Comparison of ENCODE assay signal across 8 cellular contexts in the genomic region with DNA sequence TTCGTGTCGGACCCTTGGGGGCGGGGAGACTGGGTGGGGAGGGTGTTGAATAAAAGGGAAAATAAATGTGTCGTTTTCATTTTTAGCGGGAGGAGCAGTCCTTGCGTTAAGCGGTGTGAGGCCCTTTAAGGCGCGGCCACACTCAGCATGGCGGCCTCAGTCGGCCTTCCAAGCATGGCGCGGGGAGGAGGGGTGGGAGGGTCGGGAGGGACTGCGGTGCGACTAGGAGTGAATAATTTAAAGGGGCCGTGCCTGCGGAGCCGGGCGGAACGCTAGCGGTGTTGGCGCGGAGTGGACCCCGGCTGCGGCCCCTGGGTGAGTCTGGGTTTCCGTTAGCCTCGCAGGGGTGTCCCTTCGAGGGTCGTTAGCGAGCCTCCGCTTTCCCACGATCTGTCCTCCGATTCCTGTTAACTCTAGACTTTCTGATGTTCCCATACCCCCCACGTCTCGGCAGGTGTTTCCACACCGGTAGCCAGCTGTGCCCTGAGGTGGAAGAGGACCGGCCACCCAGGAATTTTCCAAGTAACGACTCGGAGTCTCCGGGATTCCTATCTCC. TPM values are rescaled to one million over a fixed set of nuclear protein-coding genes. Genes with fewer than 3 reads are reported as not detected.
DNase-seq lines count a peak whose midpoint lies in the region; ATAC-seq, FAIRE-seq and TF ChIP-seq lines count a peak whose summit lies in the region.

No MANE protein-coding gene starts in this region.

- no peak overlapping the region for H4K8ac ChIP-seq in neuronal stem cell (ENCODE audit: low read depth, low read length)

- CTCF ChIA-PET in activated naive CD4-positive, alpha-beta T cell treated with anti-CD3 and anti-CD28 coated beads, Interleukin-2, amount 10 ng/mL, durations not matched to agents 7 days and 5 days (lab: Charles Lee): no interaction called here

- H2BK120ac ChIP-seq in neuronal stem cell (ENCODE audit: low read depth, low read length): peak overlapping the region; percentile 94

- H3K27ac Mint-ChIP-seq in activated naive CD4-positive, alpha-beta T cell treated with anti-CD3 and anti-CD28 coated beads, Interleukin-2, amount 10 ng/mL, durations not matched to agents 7 days and 5 days: peak overlapping the region; percentile 87

- H4K20me1 ChIP-seq in MM.1S (ENCODE audit: insufficient read depth, low read length): no peaks in the 10 kb centered on the region

- H3K9ac ChIP-seq in MM.1S (ENCODE audit: low read length) (peak overlapping the region; percentile 73; the same call in 1 of the 2 replicates), neuronal stem cell (ENCODE audit: low read depth, low read length, poor library complexity) (peak overlapping the region; percentile 95), stomach smooth muscle (ENCODE audit: low read length in 2 of 2) (peak overlapping the region; percentile 85 to 92)

- H3K4me3 Mint-ChIP-seq in activated naive CD4-positive, alpha-beta T cell treated with anti-CD3 and anti-CD28 coated beads, Interleukin-2, amount 10 ng/mL, durations not matched to agents 7 days and 5 days: peak overlapping the region; percentile 94

- no peak overlapping the region for H2AK5ac ChIP-seq in neuronal stem cell (ENCODE audit: low read depth, low read length)

- H3K36me3 Mint-ChIP-seq in activated naive CD4-positive, alpha-beta T cell treated with anti-CD3 and anti-CD28 coated beads, Interleukin-2, amount 10 ng/mL, durations not matched to agents 7 days and 5 days: peaks cover 16% of the 10 kb centered on the region

- H3K36me3 ChIP-seq in MM.1S (replicated peaks; ENCODE audit: insufficient read depth, low read length) (no peaks in the 10 kb centered on the region), neuronal stem cell (replicated peaks in 1 of 2; ENCODE audit: control insufficient read depth in 2 of 2, insufficient read depth in 2 of 2, low read length in 2 of 2) (peaks cover 13 to 17% of the 10 kb centered on the region in 2 donors), stomach smooth muscle (ENCODE audit: control insufficient read depth in 2 of 2, insufficient read depth in 2 of 2, low read length in 2 of 2) (peaks cover 11 to 16% of the 10 kb centered on the region in 2 donors)

- in situ Hi-C loops in SK-MEL-5 (cut with HindIII; ENCODE audit: low pct_unique_long_range_greater_than_20kb, low sequenced_read_pairs): no loop called here

- H2BK12ac ChIP-seq in neuronal stem cell (ENCODE audit: low read length): no peak overlapping the region

- H3K4me3 ChIP-seq in GM12865 (ENCODE audit: low read depth, low read length) (peak overlapping the region; percentile 92), MM.1S (ENCODE audit: low read length) (peak overlapping the region; percentile 94), neuronal stem cell (ENCODE audit: low read length in 2 of 2) (peak overlapping the region; percentile 89 to 100), stomach smooth muscle (ENCODE audit: low read length in 2 of 2) (peak overlapping the region; percentile 93 to 99)

- DNase-seq in GM12865 (ENCODE audit: low read depth) (peak; percentile 93), MM.1S (peak; percentile 92), SK-MEL-5 (ENCODE audit: low read depth, low spot score) (peak; percentile 81), frontal cortex (ENCODE audit: low spot score in 2 of 2) (peak; percentile 91 to 93), neuronal stem cell (ENCODE audit: low spot score) (peak; percentile 78)
- DNase-seq in activated naive CD4-positive, alpha-beta T cell treated with anti-CD3 and anti-CD28 coated beads, Interleukin-2, amount 10 ng/mL, durations not matched to agents 7 days and 5 days: peak; percentile 90

- H3K9me2 ChIP-seq in MM.1S (replicated peaks; ENCODE audit: insufficient read depth, low read length): no peaks in the 10 kb centered on the region

- H3K4me1 ChIP-seq in MM.1S (ENCODE audit: low read length) (peaks cover 5% of the 10 kb centered on the region), neuronal stem cell (ENCODE audit: control insufficient read depth in 2 of 2, insufficient read depth in 1 of 2, low read depth in 1 of 2, low read length in 2 of 2) (peaks cover 3 to 8% of the 10 kb centered on the region in 2 donors), stomach smooth muscle (ENCODE audit: control insufficient read depth, insufficient read depth, low read length) (peaks cover 21% of the 10 kb centered on the region)

- H3K27me3 ChIP-seq in MM.1S (replicated peaks; ENCODE audit: insufficient read depth, low read length): no peaks in the 10 kb centered on the region
- H3K27me3 ChIP-seq in neuronal stem cell (ENCODE audit: control insufficient read depth in 3 of 3, insufficient read depth in 3 of 3, low read depth in 1 of 3, low read length in 3 of 3): no peaks in the 10 kb centered on the region
- no peaks in the 10 kb centered on the region for H3K27me3 ChIP-seq in stomach smooth muscle (ENCODE audit: control insufficient read depth in 1 of 2, insufficient read depth in 2 of 2, low read length in 2 of 2)

- peak overlapping the region; percentile 65 for H3K23ac ChIP-seq in neuronal stem cell (ENCODE audit: low read depth, low read length, poor library complexity)

- no peaks in the 10 kb centered on the region for H3K27me3 Mint-ChIP-seq in activated naive CD4-positive, alpha-beta T cell treated with anti-CD3 and anti-CD28 coated beads, Interleukin-2, amount 10 ng/mL, durations not matched to agents 7 days and 5 days

- TF ChIP-seq CTCF in GM12865 (IDR thresholded peaks at IDR 0.05; ENCODE audit: insufficient read depth, low read depth, low read length, missing control alignments) (no peak), MM.1S (IDR thresholded peaks at IDR 0.05; ENCODE audit: low read length) (no peak)

- H2BK5ac ChIP-seq in neuronal stem cell (ENCODE audit: low read length): peak overlapping the region; percentile 98

- H3K4me1 Mint-ChIP-seq in activated naive CD4-positive, alpha-beta T cell treated with anti-CD3 and anti-CD28 coated beads, Interleukin-2, amount 10 ng/mL, durations not matched to agents 7 days and 5 days: peaks cover 25% of the 10 kb centered on the region

- H3K27ac ChIP-seq in MM.1S (ENCODE audit: low read length) (no peak overlapping the region), neuronal stem cell (replicated peaks; ENCODE audit: low read length) (peak overlapping the region; percentile 97), stomach smooth muscle (ENCODE audit: low read length) (peak overlapping the region; percentile 90)

- H4K91ac ChIP-seq in neuronal stem cell (ENCODE audit: low read depth, low read length, poor library complexity): no peak overlapping the region

- no peak overlapping the region for H3K4ac ChIP-seq in neuronal stem cell (ENCODE audit: low read length)

- no peak overlapping the region for H3K14ac ChIP-seq in neuronal stem cell (ENCODE audit: low read length)

- ATAC-seq in HG02870 (IDR thresholded peaks at IDR 0.05; ENCODE audit: unreplicated experiment): no peak

- peak overlapping the region; percentile 94 for H3K4me2 ChIP-seq in MM.1S (ENCODE audit: low read depth, low read length)
- peak overlapping the region; percentile 76 for H3K4me2 ChIP-seq in neuronal stem cell (ENCODE audit: insufficient read depth, low read length, poor library complexity, severe bottlenecking)

- WGBS in neuronal stem cell (ENCODE audit: extremely low coverage in 2 of 2, insufficient read length in 2 of 2, insufficient replicate concordance in 1 of 2), 2 donors: no CpG with 5 or more reads among the region's 41 CpGs

- H3K9me3 ChIP-seq in MM.1S (replicated peaks; ENCODE audit: insufficient read depth, low read length) (no peaks in the 10 kb centered on the region), neuronal stem cell (replicated peaks in 1 of 2; ENCODE audit: control insufficient read depth in 2 of 2, insufficient read depth in 1 of 2, low read depth in 1 of 2, low read length in 2 of 2) (no peaks in the 10 kb centered on the region), stomach smooth muscle (ENCODE audit: control insufficient read depth in 2 of 2, low read length in 2 of 2) (no peaks in the 10 kb centered on the region)

- H2BK15ac ChIP-seq in neuronal stem cell (ENCODE audit: low read length): peak overlapping the region; percentile 89

- peaks cover 3% of the 10 kb centered on the region for H3K79me1 ChIP-seq in neuronal stem cell (ENCODE audit: low read depth, low read length)

- no peak for FAIRE-seq in frontal cortex (lab: Jason Lieb, UNC)

- 0 out of 2 replicates have a peak, but pooled peaks cover 2% of the 10 kb centered on the region for H3F3A ChIP-seq in MM.1S (ENCODE audit: insufficient read depth, low read length)

- H3K9me3 Mint-ChIP-seq in activated naive CD4-positive, alpha-beta T cell treated with anti-CD3 and anti-CD28 coated beads, Interleukin-2, amount 10 ng/mL, durations not matched to agents 7 days and 5 days: no peaks in the 10 kb centered on the region

- no peaks in the 10 kb centered on the region for H3K79me2 ChIP-seq in MM.1S (ENCODE audit: low read length)

- peak overlapping the region; percentile 99 for H2AFZ ChIP-seq in MM.1S (ENCODE audit: low read length)
- H2AFZ ChIP-seq in neuronal stem cell (ENCODE audit: low read length): peak overlapping the region; percentile 98

- peak overlapping the region; percentile 95 for H3K18ac ChIP-seq in neuronal stem cell (ENCODE audit: low read length)

RNA-seq across cellular contexts. Expression of gene PNPLA6, which starts 1.5 kb away (rescaled TPM):
- 35.9 and 40.0 TPM in 2 replicates for total RNA-seq in SK-MEL-5 (2014; rRNA removed; shearing (Covaris generic))
- polyA plus RNA-seq in SK-MEL-5 (2015; cell fraction: cytosol; rRNA removed): 56.2 and 57.9 TPM in 2 replicates
- 65.4 and 69.3 TPM in 2 replicates for polyA plus RNA-seq in SK-MEL-5 (2015; cell fraction: nucleus; rRNA removed)
- total RNA-seq in frontal cortex: 45.2 TPM
- polyA plus RNA-seq in neuronal stem cell (2013, experiment 1 of 2): 56.3 TPM
- 57.3 TPM for polyA plus RNA-seq in neuronal stem cell (2013, experiment 2 of 2)

RNA-seq across cellular contexts. Expression of gene MCOLN1, which starts 11.6 kb away (rescaled TPM):
- 9.5 and 10.0 TPM in 2 replicates for total RNA-seq in SK-MEL-5 (2014; rRNA removed; shearing (Covaris generic))
- polyA plus RNA-seq in SK-MEL-5 (2015; cell fraction: cytosol; rRNA removed): 40.5 and 52.4 TPM in 2 replicates
- 77.0 and 83.8 TPM in 2 replicates for polyA plus RNA-seq in SK-MEL-5 (2015; cell fraction: nucleus; rRNA removed)
- total RNA-seq in frontal cortex: 7.7 TPM
- polyA plus RNA-seq in neuronal stem cell (2013, experiment 1 of 2): 6.6 TPM
- 7.4 TPM for polyA plus RNA-seq in neuronal stem cell (2013, experiment 2 of 2)

RNA-seq across cellular contexts. Expression of gene ZNF358, which starts 18.1 kb away (rescaled TPM):
- total RNA-seq in SK-MEL-5 (2014; rRNA removed; shearing (Covaris generic)): 17.7 and 18.7 TPM in 2 replicates
- polyA plus RNA-seq in SK-MEL-5 (2015; cell fraction: cytosol; rRNA removed): 36.9 and 39.7 TPM in 2 replicates
- 16.2 and 16.9 TPM in 2 replicates for polyA plus RNA-seq in SK-MEL-5 (2015; cell fraction: nucleus; rRNA removed)
- 10.6 TPM for total RNA-seq in frontal cortex
- polyA plus RNA-seq in neuronal stem cell (2013, experiment 1 of 2): 109 TPM
- polyA plus RNA-seq in neuronal stem cell (2013, experiment 2 of 2): 102 TPM

RNA-seq across cellular contexts. Expression of gene PEX11G, which starts 45.2 kb away (rescaled TPM):
- total RNA-seq in SK-MEL-5 (2014; rRNA removed; shearing (Covaris generic)): 1.1 and 1.2 TPM in 2 replicates
- polyA plus RNA-seq in SK-MEL-5 (2015; cell fraction: cytosol; rRNA removed): 2.2 and 7.6 TPM in 2 replicates
- polyA plus RNA-seq in SK-MEL-5 (2015; cell fraction: nucleus; rRNA removed): 1.9 and 8.5 TPM in 2 replicates
- 1.2 TPM for total RNA-seq in frontal cortex
- 1.4 TPM for polyA plus RNA-seq in neuronal stem cell (2013, experiment 1 of 2)
- polyA plus RNA-seq in neuronal stem cell (2013, experiment 2 of 2): 1.4 TPM
